In genomic region chr3:185730550-185730949, GRCh38 we compare ENCODE assay signal across 27 cellular contexts.
"Had no signal": no experiment of that assay in that cellular context is flagged by ENCODE, and none has a peak within 500 bp of the region (broad histone marks: within the 10 kb centered on the region; RNA-seq: fewer than 3 reads in every experiment).

No MANE protein-coding gene starts in this region.

- H3K36me3 ChIP-seq: adrenal gland, ascending aorta, breast epithelium, heart right ventricle, pancreas, right atrium auricular region, vagina had no signal

- H3K27me3 Mint-ChIP-seq: stimulated activated naive B cell treated with anti-CD40 and anti-IgM and Interleukin-4, amounts not matched to agents 10 μg/mL and 1 μg/mL and 100 μg/mL, for 72 hours; type B pancreatic cell had no signal

- H3K4me1 Mint-ChIP-seq: central memory CD8-positive, alpha-beta T cell had no signal

- H3K36me3 Mint-ChIP-seq: activated naive CD8-positive, alpha-beta T cell; natural killer cell; stimulated activated naive B cell treated with anti-CD40 and anti-IgM and Interleukin-4, amounts not matched to agents 10 μg/mL and 1 μg/mL and 100 μg/mL, for 72 hours had no signal

- FAIRE-seq: pancreas had no signal

- H3K9me3 ChIP-seq: adrenal gland, ascending aorta, breast epithelium, heart right ventricle, pancreas, psoas muscle, right atrium auricular region, testis, vagina had no signal

- H3K27me3 ChIP-seq: adrenal gland, ascending aorta, breast epithelium, heart right ventricle, pancreas, right atrium auricular region, testis, vagina had no signal

- H3K4me3 ChIP-seq: adrenal gland, ascending aorta, breast epithelium, coronary artery, heart right ventricle, lung, pancreas, psoas muscle, right atrium auricular region, testis, vagina had no signal

- H3K4me3 Mint-ChIP-seq: activated naive CD8-positive, alpha-beta T cell; activated T-cell treated with anti-CD3 and anti-CD28 coated beads, Interleukin-2, amount 50 U/mL, for 4 hours; central memory CD8-positive, alpha-beta T cell; natural killer cell; stimulated activated naive B cell treated with anti-CD40 and anti-IgM and Interleukin-4, amounts not matched to agents 10 μg/mL and 1 μg/mL and 100 μg/mL, for 72 hours; T-helper 17 cell; type B pancreatic cell had no signal

- H3K4me1 ChIP-seq: ascending aorta, breast epithelium, pancreas, psoas muscle, right atrium auricular region, testis, vagina had no signal

- ATAC-seq: activated T-cell treated with anti-CD3 and anti-CD28 coated beads, Interleukin-2, amount 50 U/mL, for 4 hours; natural killer cell; pancreas; psoas muscle; stimulated activated naive B cell treated with anti-CD40 and anti-IgM and Interleukin-4, amounts not matched to agents 10 μg/mL and 1 μg/mL and 100 μg/mL, for 72 hours; T-helper 17 cell had no signal

- H3K27ac Mint-ChIP-seq: activated naive CD8-positive, alpha-beta T cell; activated T-helper 2 cell treated with anti-CD3 and anti-CD28 coated beads, Interferon-gamma antibody, Interleukin-2, Interleukin-4, amounts not matched to agents 10 μg/mL and 5 μg/mL and 100 μg/mL, durations not matched to agents 14 hours and 24 hours and 36 hours; natural killer cell; stimulated activated naive B cell treated with anti-CD40 and anti-IgM and Interleukin-4, amounts not matched to agents 10 μg/mL and 1 μg/mL and 100 μg/mL, for 72 hours; T-helper 17 cell had no signal

- DNase-seq: activated CD4-positive, alpha-beta T cell treated with anti-CD3 and anti-CD28 coated beads for 4 hours; activated CD4-positive, alpha-beta T cell treated with anti-CD3 and anti-CD28 coated beads, Interleukin-2, amount 50 U/mL, for 48 hours; activated CD4-positive, CD25-positive, alpha-beta regulatory T cell; activated CD8-positive, alpha-beta memory T cell treated with anti-CD3 and anti-CD28 coated beads, Interleukin-2, amount 50 U/mL, for 48 hours; activated naive CD4-positive, alpha-beta T cell; activated T-cell treated with anti-CD3 and anti-CD28 coated beads, Interleukin-2, amount 50 U/mL, for 4 hours; adrenal gland; heart right ventricle; islet precursor cell; midbrain; natural killer cell; pancreas; psoas muscle; stimulated activated CD4-positive, alpha-beta T cell treated with anti-CD3 and anti-CD28 coated beads, Interleukin-1b, Interleukin-23, amount 100 ng/mL, for 48 hours; stimulated activated naive B cell treated with anti-CD40 and anti-IgM and Interleukin-4, amounts not matched to agents 10 μg/mL and 1 μg/mL and 100 μg/mL, for 72 hours; T-helper 17 cell; testis had no signal

- H3K27ac ChIP-seq: adrenal gland, ascending aorta, breast epithelium, coronary artery, heart right ventricle, pancreas, psoas muscle, right atrium auricular region, testis, vagina had no signal

- H3K9me3 Mint-ChIP-seq: activated T-cell treated with anti-CD3 and anti-CD28 coated beads, Interleukin-2, amount 50 U/mL, for 4 hours; activated T-helper 2 cell treated with anti-CD3 and anti-CD28 coated beads, Interferon-gamma antibody, Interleukin-2, Interleukin-4, amounts not matched to agents 10 μg/mL and 5 μg/mL and 100 μg/mL, durations not matched to agents 14 hours and 24 hours and 36 hours; central memory CD8-positive, alpha-beta T cell; natural killer cell; stimulated activated naive B cell treated with anti-CD40 and anti-IgM and Interleukin-4, amounts not matched to agents 10 μg/mL and 1 μg/mL and 100 μg/mL, for 72 hours; type B pancreatic cell had no signal
